Comparison of ENCODE assay signal across 1 cellular context in genomic region chr13:41577437-41577836, GRCh38.
TF ChIP-seq lines count a peak whose summit lies in the region.

No MANE protein-coding gene starts in this region.

TF ChIP-seq in endothelial cell of umbilical vein, 7 proteins besides CTCF, POLR2A, EP300 and RAD21 (continued from another document):
- TF ChIP-seq MAX (IDR thresholded peaks at IDR 0.05; ENCODE audit: insufficient read depth, insufficient read length), result no peak
- TF ChIP-seq FOS (IDR thresholded peaks at IDR 0.05; ENCODE audit: borderline replicate concordance, insufficient read depth, low read length), result no peak
- TF ChIP-seq GATA2 (IDR thresholded peaks at IDR 0.05; ENCODE audit: insufficient read depth, insufficient read length, low read depth, low read length), result no peak
